ENCODE assay signal across 8 cellular contexts in the genomic region with DNA sequence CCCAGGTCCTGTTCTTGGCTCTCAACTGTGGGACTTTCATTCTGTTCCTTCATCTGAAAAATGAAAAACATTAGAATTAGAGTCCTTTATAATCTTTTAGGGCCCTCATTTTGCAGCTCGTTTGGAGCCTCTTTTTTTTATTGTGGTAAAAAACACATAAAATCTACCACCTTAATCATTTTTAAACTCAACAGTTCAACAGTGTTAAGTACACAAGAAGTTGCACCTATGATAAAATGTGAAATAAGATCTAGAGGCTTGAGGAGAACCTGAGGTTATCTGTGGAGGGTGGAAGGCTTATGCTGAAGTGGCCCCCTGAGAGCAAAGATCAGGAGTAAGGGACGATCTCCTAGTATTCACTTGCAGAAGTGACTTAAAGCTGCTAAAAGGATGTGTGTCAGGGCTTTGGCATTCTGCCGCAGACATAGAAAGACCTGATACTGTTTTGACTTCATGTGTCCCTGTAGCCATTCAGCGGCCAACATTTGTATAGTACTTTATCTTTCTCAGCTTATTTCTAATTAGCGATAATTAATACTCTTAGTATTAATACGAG.
DNase-seq lines count a peak whose midpoint lies in the region; ATAC-seq and TF ChIP-seq lines count a peak whose summit lies in the region.
"Not testable (repeated sequence)": the region's sequence is repeated elsewhere in the genome, so short reads cannot be mapped to it uniquely, and the experiment has no call there.

No MANE protein-coding gene starts in this region.

- H3K36me3 Mint-ChIP-seq in activated T-cell treated with anti-CD3 and anti-CD28 coated beads, Interleukin-2, amount 50 U/mL, for 72 hours (ENCODE audit: insufficient read depth in 2 of 2) = not testable (repeated sequence)

- not testable (repeated sequence) for TF ChIP-seq CTCF in mammary epithelial cell (conservative IDR thresholded peaks at IDR 0.05 in 1 of 2, IDR thresholded peaks at IDR 0.05 in 1 of 2; ENCODE audit: extremely low read depth in 1 of 2, insufficient read depth in 1 of 2, low read depth in 1 of 2, low read length in 2 of 2); heart right ventricle (IDR thresholded peaks at IDR 0.05); neutrophil (IDR thresholded peaks at IDR 0.05); stomach (IDR thresholded peaks at IDR 0.05)

- not testable (repeated sequence) for TF ChIP-seq EP300 in stomach (IDR thresholded peaks at IDR 0.05)

- TF ChIP-seq POLR2A in stomach (IDR thresholded peaks at IDR 0.05) = not testable (repeated sequence)

- not testable (repeated sequence) for BruUV-seq in mammary epithelial cell (replicated peaks; lab: Mats Ljungman, UMichigan)

- H3K4me3 ChIP-seq in BLaER1; HUES48 (ENCODE audit: low read depth, low read length); SJSA1; mammary epithelial cell (replicated peaks in 1 of 3; ENCODE audit: insufficient read depth in 1 of 3, low read depth in 2 of 3, low read length in 3 of 3); heart right ventricle; neutrophil (ENCODE audit: low read depth in 1 of 2, low read length in 1 of 2); stomach: not testable (repeated sequence)

- H3K4me1 ChIP-seq in BLaER1 = peaks cover 45% of the 10 kb centered on the region
- H3K4me1 ChIP-seq in HUES48 (ENCODE audit: control insufficient read depth, insufficient read depth, low read length) = peaks cover 38% of the 10 kb centered on the region
- peaks cover 54% of the 10 kb centered on the region for H3K4me1 ChIP-seq in SJSA1 (replicated peaks)
- H3K4me1 ChIP-seq in mammary epithelial cell (ENCODE audit: insufficient read depth, low read length) = peaks cover 44% of the 10 kb centered on the region
- peaks cover 16 to 70% (median 45%) of the 10 kb centered on the region in 9 donors for H3K4me1 ChIP-seq in heart right ventricle
- peaks cover 28 to 49% of the 10 kb centered on the region in 2 experiments for H3K4me1 ChIP-seq in neutrophil (ENCODE audit: control insufficient read depth in 1 of 2, insufficient read depth in 1 of 2, low read depth in 1 of 2, low read length in 1 of 2)
- H3K4me1 ChIP-seq in stomach = peaks cover 12 to 59% (median 42%) of the 10 kb centered on the region in 4 donors

- not testable (repeated sequence) for H3K9me3 Mint-ChIP-seq in activated T-cell treated with anti-CD3 and anti-CD28 coated beads, Interleukin-2, amount 50 U/mL, for 72 hours

- peak overlapping the region; percentile 67 for H3K4me2 ChIP-seq in BLaER1
- peak overlapping the region; percentile 52 for H3K4me2 ChIP-seq in mammary epithelial cell (ENCODE audit: insufficient read depth, low read depth, low read length)

- H2AFZ ChIP-seq in mammary epithelial cell (ENCODE audit: low read depth, low read length) = not testable (repeated sequence)

- dilution Hi-C loops in mammary epithelial cell (cut with HindIII; ENCODE audit: low sequenced_read_pairs) = not testable (repeated sequence)

- ATAC-seq in activated T-cell treated with anti-CD3 and anti-CD28 coated beads, Interleukin-2, amount 50 U/mL, for 72 hours (replicated peaks in 1 of 2); heart right ventricle: not testable (repeated sequence)

- CTCF ChIA-PET in mammary epithelial cell (lab: Charles Lee; ENCODE audit: low non-redundant PET) = interaction anchor here (0.7 kb wide), 1 partner anchor 40 kb away, joined by 4 read pairs; no protein-coding TSS in a partner anchor

- not testable (repeated sequence) for H3K36me3 ChIP-seq in BLaER1; HUES48 (ENCODE audit: control insufficient read depth, insufficient read depth, low read length); SJSA1; mammary epithelial cell (ENCODE audit: insufficient read depth, low read length); heart right ventricle; neutrophil; stomach

- H3K27me3 Mint-ChIP-seq in activated T-cell treated with anti-CD3 and anti-CD28 coated beads, Interleukin-2, amount 50 U/mL, for 72 hours (ENCODE audit: low read depth) = not testable (repeated sequence)

- H3K27me3 ChIP-seq in BLaER1; HUES48 (ENCODE audit: control insufficient read depth, insufficient read depth, low read length); SJSA1 (replicated peaks); mammary epithelial cell (ENCODE audit: insufficient read depth, low read length); heart right ventricle; neutrophil; stomach: not testable (repeated sequence)

- 58% methylated on average over 3 of the region's 6 CpGs for whole genome bisulfite sequencing in mammary epithelial cell (ENCODE audit: low coverage, missing lambda C conversion rate)
- WGBS in heart right ventricle, 2 donors = 26 to 35% methylated on average over 3 of the region's 6 CpGs
- WGBS in stomach, 5 donors = 23 to 50% (median 34%) methylated on average over 3 to 6 of the region's 6 CpGs

- H3K9me3 ChIP-seq in BLaER1; HUES48 (ENCODE audit: control insufficient read depth, insufficient read depth, low read length); SJSA1 (replicated peaks); mammary epithelial cell (replicated peaks; ENCODE audit: insufficient read depth, low read length); heart right ventricle; neutrophil; stomach: not testable (repeated sequence)

- not testable (repeated sequence) for H3K27ac ChIP-seq in BLaER1
- H3K27ac ChIP-seq in HUES48 (ENCODE audit: low read depth, low read length) (peak overlapping the region; percentile 95), SJSA1 (peak overlapping the region; percentile 91), mammary epithelial cell (ENCODE audit: insufficient read depth, low read depth, low read length) (peak overlapping the region; percentile 98), heart right ventricle (peak overlapping the region; percentile 1 to 88 (median 63)), neutrophil (peak overlapping the region; percentile 82), stomach (peak overlapping the region in 4 of 5 donors; percentile 44 to 80 (median 59))

- H3K9ac ChIP-seq in BLaER1; HUES48 (ENCODE audit: low read depth, low read length): not testable (repeated sequence)
- peak overlapping the region; percentile 48 for H3K9ac ChIP-seq in mammary epithelial cell (ENCODE audit: insufficient read depth, low read length)

- not testable (repeated sequence) for H4K20me1 ChIP-seq in BLaER1; mammary epithelial cell (ENCODE audit: insufficient read depth, low read length)

- H3K27ac Mint-ChIP-seq in activated T-cell treated with anti-CD3 and anti-CD28 coated beads, Interleukin-2, amount 50 U/mL, for 72 hours = peak overlapping the region; percentile 82

- DNase-seq in SJSA1 (ENCODE audit: low read depth in 1 of 2, low spot score in 2 of 2) = peak in 1 of 2 experiments; percentile 55
- DNase-seq in activated T-cell treated with anti-CD3 and anti-CD28 coated beads, Interleukin-2, amount 50 U/mL, for 72 hours; mammary epithelial cell; heart right ventricle; stomach: not testable (repeated sequence)

- peaks cover 48% of the 10 kb centered on the region for H3K79me2 ChIP-seq in mammary epithelial cell (ENCODE audit: insufficient read depth, low read length)

- intact Hi-C loops in mammary epithelial cell (cut with micrococcal nuclease) (loop anchor here (1.0 kb wide), 1 partner anchor 41 kb away; no protein-coding TSS in a partner anchor), heart right ventricle (cut with DNase I) (loop anchor here in 1 of 10 donors (5.0 kb wide), 1 partner anchor 42 kb away; no protein-coding TSS in a partner anchor)
- intact Hi-C loops in stomach (cut with DNase I; ENCODE audit: low total_unique reads) = not testable (repeated sequence)

- H3K4me3 Mint-ChIP-seq in activated T-cell treated with anti-CD3 and anti-CD28 coated beads, Interleukin-2, amount 50 U/mL, for 72 hours = peak overlapping the region; percentile 76 to 93

- in situ Hi-C loops in mammary epithelial cell (cut with MboI; ENCODE audit: low sequenced_read_pairs in 2 of 2) = not testable (repeated sequence)

- peaks cover 50% of the 10 kb centered on the region for H3K4me1 Mint-ChIP-seq in activated T-cell treated with anti-CD3 and anti-CD28 coated beads, Interleukin-2, amount 50 U/mL, for 72 hours (ENCODE audit: low read depth)
